In genomic region chr18:31942301-31942998, GRCh38 we compare ENCODE assay signal across 8 cellular contexts. TPM values are rescaled to one million over a fixed set of nuclear protein-coding genes. Genes with fewer than 3 reads are reported as not detected.
DNase-seq lines count a peak whose midpoint lies in the region; ATAC-seq and TF ChIP-seq lines count a peak whose summit lies in the region.

No MANE protein-coding gene starts in this region.

- H2AFZ ChIP-seq in PC-3 (ENCODE audit: low read length) = peak overlapping the region; percentile 67; the same call in 1 of the 2 replicates

- ATAC-seq in GM19025 (IDR thresholded peaks at IDR 0.05; ENCODE audit: low read depth, unreplicated experiment) (peak; percentile 31), HG03139 (IDR thresholded peaks at IDR 0.05; ENCODE audit: unreplicated experiment) (peak; percentile 25), PC-3 (peak; percentile 28)

- H3K4me2 ChIP-seq in PC-3 (ENCODE audit: low read length) = peak overlapping the region; percentile 81
- H3K4me2 ChIP-seq in skeletal muscle satellite cell (ENCODE audit: low read length) = peak overlapping the region; percentile 81

- H3K36me3 ChIP-seq in PC-3 (ENCODE audit: low read depth, low read length) (no peaks in the 10 kb centered on the region), skeletal muscle satellite cell (ENCODE audit: insufficient read depth, low read length) (no peaks in the 10 kb centered on the region)

- in situ Hi-C loops in astrocyte of the spinal cord (cut with HindIII; ENCODE audit: low sequenced_read_pairs) = no loop called here

- H3K9ac ChIP-seq in PC-3 (ENCODE audit: low read length) (peak overlapping the region; percentile 88), skeletal muscle satellite cell (ENCODE audit: low read depth, low read length) (peak overlapping the region; percentile 98)

- H3K27me3 ChIP-seq in PC-3 (ENCODE audit: low read length) (no peaks in the 10 kb centered on the region), skeletal muscle satellite cell (ENCODE audit: control insufficient read depth, insufficient read depth, low read length) (no peaks in the 10 kb centered on the region)

- POLR2A ChIA-PET in PC-3 (lab: Charles Lee; ENCODE audit: unreplicated experiment) = no interaction called here

- no peaks in the 10 kb centered on the region for H3K9me2 ChIP-seq in PC-3 (replicated peaks; ENCODE audit: low read length)

- H3F3A ChIP-seq in PC-3 (ENCODE audit: low read length, unreplicated experiment) = no peaks in the 10 kb centered on the region

- TF ChIP-seq CTCF in C4-2B (conservative IDR thresholded peaks at IDR 0.05) (no peak), PC-3 (conservative IDR thresholded peaks at IDR 0.05; ENCODE audit: low read depth, low read length) (no peak), astrocyte of the spinal cord (IDR thresholded peaks at IDR 0.05; ENCODE audit: low read depth, low read length) (no peak)

- peak overlapping the region; percentile 87 for H3K4me3 ChIP-seq in PC-3 (ENCODE audit: low read length)
- H3K4me3 ChIP-seq in astrocyte of the spinal cord (ENCODE audit: low read depth, low read length) = peak overlapping the region; percentile 91
- peak overlapping the region; percentile 96 for H3K4me3 ChIP-seq in iPS-18c (ENCODE audit: insufficient read depth, low read depth, low read length)
- peak overlapping the region; percentile 88 for H3K4me3 ChIP-seq in skeletal muscle satellite cell (ENCODE audit: low read length)

- intact Hi-C loops in PC-3 (cut with micrococcal nuclease) = loop anchor here (2.0 to 5.0 kb wide), 2 partner anchors 130 to 142 kb away; no protein-coding TSS in a partner anchor

- CTCF ChIA-PET in PC-3 (lab: Charles Lee) = interaction anchor here (0.7 to 1.4 kb wide), 2 partner anchors 130 to 230 kb away, joined by 3 to 9 read pairs; no protein-coding TSS in a partner anchor

- H3K9me3 ChIP-seq in PC-3 (ENCODE audit: low read length) (no peaks in the 10 kb centered on the region), iPS-18c (ENCODE audit: control insufficient read depth, insufficient read depth, low read length) (no peaks in the 10 kb centered on the region), skeletal muscle satellite cell (replicated peaks; ENCODE audit: low read length) (no peaks in the 10 kb centered on the region)

- BruUV-seq in PC-3 (replicated peaks; lab: Mats Ljungman, UMichigan) = no TSS peak

- H3K4me1 ChIP-seq in PC-3 (ENCODE audit: insufficient read depth, low read length) (0 out of 2 replicates have a peak, but pooled peaks cover 6% of the 10 kb centered on the region), skeletal muscle satellite cell (ENCODE audit: control insufficient read depth, insufficient read depth, low read length) (peaks cover 7% of the 10 kb centered on the region)

- peaks cover 50% of the 10 kb centered on the region for H3K79me2 ChIP-seq in PC-3 (ENCODE audit: low read length)

- H3K27ac ChIP-seq in C4-2B (peak overlapping the region; percentile 92), PC-3 (ENCODE audit: low read length) (peak overlapping the region; percentile 64)

- no peaks in the 10 kb centered on the region for H4K20me1 ChIP-seq in PC-3 (ENCODE audit: low read length)

- no peak for DNase-seq in PC-3
- DNase-seq in astrocyte of the spinal cord (ENCODE audit: low read depth, low spot score) = peak; percentile 45
- DNase-seq in NCI-H1048 (lab: John Stamatoyannopoulos, UW) = no peak

RNA-seq across cellular contexts. Expression of gene TRAPPC8, which starts 0.5 kb away (rescaled TPM):
- 10.2 and 14.7 TPM in 2 replicates for total RNA-seq in PC-3 (2014; rRNA removed)
- total RNA-seq in skeletal muscle satellite cell (2012; rRNA removed) = 24.7 and 28.9 TPM in 2 replicates
